ENCODE assay signal across 21 cellular contexts in the genomic region with DNA sequence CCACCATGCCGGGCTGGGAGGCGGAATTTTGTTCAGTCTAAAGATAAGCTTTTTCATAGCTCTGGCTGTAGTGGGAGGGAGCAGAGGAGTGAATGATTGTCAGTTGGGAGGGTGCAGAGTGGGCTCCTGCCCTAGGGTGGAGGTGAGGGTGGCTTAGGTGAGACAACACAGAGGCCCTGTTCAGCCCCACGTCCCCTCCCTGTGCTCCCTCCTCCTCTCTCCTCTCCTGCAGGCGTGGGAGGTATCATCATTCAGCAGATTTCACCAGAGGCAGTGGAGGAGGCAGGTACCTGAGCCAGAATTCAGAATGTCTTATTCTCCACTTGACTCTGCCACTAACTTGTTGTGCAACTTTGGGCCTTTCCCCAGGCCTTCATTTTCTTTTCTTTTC.
A peak's percentile ranks its signal among the peaks of the same experiment; 100 is the strongest.
DNase-seq lines count a peak whose midpoint lies in the region; ATAC-seq, FAIRE-seq and TF ChIP-seq lines count a peak whose summit lies in the region.
"Had no signal": no experiment of that assay in that cellular context is flagged by ENCODE, and none has a peak within 500 bp of the region (broad histone marks: within the 10 kb centered on the region; RNA-seq: fewer than 3 reads in every experiment).

No MANE protein-coding gene starts in this region.

- H3K36me3 ChIP-seq in WERI-Rb-1 (peaks cover 4% of the 10 kb centered on the region), tibial artery (no peaks in the 10 kb centered on the region)

- no peak for FAIRE-seq in H54 (lab: Jason Lieb, UNC)
- FAIRE-seq: bronchial epithelial cell, TTC549 had no signal

- H3K4me3 ChIP-seq in WERI-Rb-1 (ENCODE audit: low read depth, low read length), result no peak overlapping the region
- no peak overlapping the region for H3K4me3 ChIP-seq in epithelial cell of esophagus (ENCODE audit: low read length)
- no peak overlapping the region for H3K4me3 ChIP-seq in tibial artery
- H3K4me3 ChIP-seq: hepatocyte, PC-9 had no signal

- peak; percentile 41 for DNase-seq in WERI-Rb-1
- DNase-seq in epithelial cell of esophagus (ENCODE audit: low read depth), result peak; percentile 17
- peak in 37 of 56 donors; percentile 14 to 87 (median 55) for DNase-seq in nucleus accumbens (lab: John Stamatoyannopoulos, UW)
- no peak for DNase-seq in tibial artery
- no peak for DNase-seq in H54 (ENCODE audit: insufficient read length, low spot score)
- no peak for DNase-seq in NCI-H2107 treated with DMSO at 0.1 percent for 48 hours (lab: John Stamatoyannopoulos, UW; ENCODE audit: unreplicated experiment)
- DNase-seq: activated CD4-positive, alpha-beta T cell treated with anti-CD3 and anti-CD28 coated beads, Interleukin-2, amount 10 ng/mL, durations not matched to agents 7 days and 5 days; activated T-cell treated with anti-CD3 and anti-CD28 coated beads for 4 hours; AML-193; effector CD4-positive, alpha-beta T cell; HCEC 1CT; left colon; naive B cell; NCI-H2081; NCI-H526; PC-9; SK-N-SH had no signal

- H3K27me3 ChIP-seq in WERI-Rb-1 (ENCODE audit: insufficient read depth, low read depth, severe bottlenecking), result no peaks in the 10 kb centered on the region
- no peaks in the 10 kb centered on the region for H3K27me3 ChIP-seq in tibial artery
- H3K27me3 ChIP-seq: hepatocyte had no signal

- TF ChIP-seq POLR2A in H54 (IDR thresholded peaks at IDR 0.05; ENCODE audit: low read depth, low read length), result no peak

- ATAC-seq in SK-N-SH treated with all-trans-retinoic acid at 6 μM for 48 hours, result no peak
- ATAC-seq: left colon had no signal

- H3K9me3 ChIP-seq in WERI-Rb-1 (ENCODE audit: severe bottlenecking), result no peaks in the 10 kb centered on the region
- no peaks in the 10 kb centered on the region for H3K9me3 ChIP-seq in tibial artery
- H3K9me3 ChIP-seq: SK-N-SH had no signal

- peaks cover 0 to 39% (median 24%) of the 10 kb centered on the region in 4 donors for H3K4me1 ChIP-seq in tibial artery

- H3K27ac ChIP-seq in WERI-Rb-1, result peak overlapping the region; percentile 85
- peak overlapping the region; percentile 33 to 46 for H3K27ac ChIP-seq in tibial artery
- H3K27ac ChIP-seq: hepatocyte, PC-9 had no signal

- intact Hi-C loops in tibial artery (cut with DNase I; ENCODE audit: low total_unique reads), result no loop called here

- TF ChIP-seq CTCF in WERI-Rb-1 (IDR thresholded peaks at IDR 0.05; ENCODE audit: low read depth, low read length) (no peak), epithelial cell of esophagus (IDR thresholded peaks at IDR 0.05; ENCODE audit: insufficient read depth, low read depth, low read length, missing control alignments) (no peak), tibial artery (IDR thresholded peaks at IDR 0.05) (no peak)

TF ChIP-seq in SK-N-SH treated with all-trans-retinoic acid at 6 μM for 48 hours, 23 proteins besides CTCF, POLR2A, EP300 and RAD21:
- TF ChIP-seq, protein P1, sequence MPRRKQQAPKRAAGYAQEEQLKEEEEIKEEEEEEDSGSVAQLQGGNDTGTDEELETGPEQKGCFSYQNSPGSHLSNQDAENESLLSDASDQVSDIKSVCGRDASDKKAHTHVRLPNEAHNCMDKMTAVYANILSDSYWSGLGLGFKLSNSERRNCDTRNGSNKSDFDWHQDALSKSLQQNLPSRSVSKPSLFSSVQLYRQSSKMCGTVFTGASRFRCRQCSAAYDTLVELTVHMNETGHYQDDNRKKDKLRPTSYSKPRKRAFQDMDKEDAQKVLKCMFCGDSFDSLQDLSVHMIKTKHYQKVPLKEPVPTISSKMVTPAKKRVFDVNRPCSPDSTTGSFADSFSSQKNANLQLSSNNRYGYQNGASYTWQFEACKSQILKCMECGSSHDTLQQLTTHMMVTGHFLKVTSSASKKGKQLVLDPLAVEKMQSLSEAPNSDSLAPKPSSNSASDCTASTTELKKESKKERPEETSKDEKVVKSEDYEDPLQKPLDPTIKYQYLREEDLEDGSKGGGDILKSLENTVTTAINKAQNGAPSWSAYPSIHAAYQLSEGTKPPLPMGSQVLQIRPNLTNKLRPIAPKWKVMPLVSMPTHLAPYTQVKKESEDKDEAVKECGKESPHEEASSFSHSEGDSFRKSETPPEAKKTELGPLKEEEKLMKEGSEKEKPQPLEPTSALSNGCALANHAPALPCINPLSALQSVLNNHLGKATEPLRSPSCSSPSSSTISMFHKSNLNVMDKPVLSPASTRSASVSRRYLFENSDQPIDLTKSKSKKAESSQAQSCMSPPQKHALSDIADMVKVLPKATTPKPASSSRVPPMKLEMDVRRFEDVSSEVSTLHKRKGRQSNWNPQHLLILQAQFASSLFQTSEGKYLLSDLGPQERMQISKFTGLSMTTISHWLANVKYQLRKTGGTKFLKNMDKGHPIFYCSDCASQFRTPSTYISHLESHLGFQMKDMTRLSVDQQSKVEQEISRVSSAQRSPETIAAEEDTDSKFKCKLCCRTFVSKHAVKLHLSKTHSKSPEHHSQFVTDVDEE (CRISPR knock-in tag; IDR thresholded peaks at IDR 0.05), result no peak
- TF ChIP-seq, protein P2, sequence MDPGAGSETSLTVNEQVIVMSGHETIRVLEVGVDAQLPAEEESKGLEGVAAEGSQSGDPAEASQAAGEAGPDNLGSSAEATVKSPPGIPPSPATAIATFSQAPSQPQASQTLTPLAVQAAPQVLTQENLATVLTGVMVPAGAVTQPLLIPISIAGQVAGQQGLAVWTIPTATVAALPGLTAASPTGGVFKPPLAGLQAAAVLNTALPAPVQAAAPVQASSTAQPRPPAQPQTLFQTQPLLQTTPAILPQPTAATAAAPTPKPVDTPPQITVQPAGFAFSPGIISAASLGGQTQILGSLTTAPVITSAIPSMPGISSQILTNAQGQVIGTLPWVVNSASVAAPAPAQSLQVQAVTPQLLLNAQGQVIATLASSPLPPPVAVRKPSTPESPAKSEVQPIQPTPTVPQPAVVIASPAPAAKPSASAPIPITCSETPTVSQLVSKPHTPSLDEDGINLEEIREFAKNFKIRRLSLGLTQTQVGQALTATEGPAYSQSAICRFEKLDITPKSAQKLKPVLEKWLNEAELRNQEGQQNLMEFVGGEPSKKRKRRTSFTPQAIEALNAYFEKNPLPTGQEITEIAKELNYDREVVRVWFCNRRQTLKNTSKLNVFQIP (CRISPR knock-in tag; IDR thresholded peaks at IDR 0.05; ENCODE audit: borderline replicate concordance, low read depth), result no peak
- TF ChIP-seq TCF4 (CRISPR knock-in tag; IDR thresholded peaks at IDR 0.05; ENCODE audit: borderline replicate concordance), result no peak

Comparison
In these comparisons a context has a peak if more than half of its experiments do, and no peak if none do; other contexts are left out.
1. DNase-seq: peak in WERI-Rb-1 (single experiment), epithelial cell of esophagus (single experiment) and nucleus accumbens (37 of 56); none in tibial artery (0 of 2), H54 (single experiment) and NCI-H2107 treated with DMSO at 0.1 percent for 48 hours (single experiment).